1 cellular context compared by ENCODE assay signal in genomic region chr17:70661342-70662222, GRCh38.
TF ChIP-seq lines count a peak whose summit lies in the region.

No MANE protein-coding gene starts in this region.

TF ChIP-seq in HEK293, 187 proteins besides CTCF, POLR2A, EP300 and RAD21 (continued from another document and continues in another):
- TF ChIP-seq, protein P1, sequence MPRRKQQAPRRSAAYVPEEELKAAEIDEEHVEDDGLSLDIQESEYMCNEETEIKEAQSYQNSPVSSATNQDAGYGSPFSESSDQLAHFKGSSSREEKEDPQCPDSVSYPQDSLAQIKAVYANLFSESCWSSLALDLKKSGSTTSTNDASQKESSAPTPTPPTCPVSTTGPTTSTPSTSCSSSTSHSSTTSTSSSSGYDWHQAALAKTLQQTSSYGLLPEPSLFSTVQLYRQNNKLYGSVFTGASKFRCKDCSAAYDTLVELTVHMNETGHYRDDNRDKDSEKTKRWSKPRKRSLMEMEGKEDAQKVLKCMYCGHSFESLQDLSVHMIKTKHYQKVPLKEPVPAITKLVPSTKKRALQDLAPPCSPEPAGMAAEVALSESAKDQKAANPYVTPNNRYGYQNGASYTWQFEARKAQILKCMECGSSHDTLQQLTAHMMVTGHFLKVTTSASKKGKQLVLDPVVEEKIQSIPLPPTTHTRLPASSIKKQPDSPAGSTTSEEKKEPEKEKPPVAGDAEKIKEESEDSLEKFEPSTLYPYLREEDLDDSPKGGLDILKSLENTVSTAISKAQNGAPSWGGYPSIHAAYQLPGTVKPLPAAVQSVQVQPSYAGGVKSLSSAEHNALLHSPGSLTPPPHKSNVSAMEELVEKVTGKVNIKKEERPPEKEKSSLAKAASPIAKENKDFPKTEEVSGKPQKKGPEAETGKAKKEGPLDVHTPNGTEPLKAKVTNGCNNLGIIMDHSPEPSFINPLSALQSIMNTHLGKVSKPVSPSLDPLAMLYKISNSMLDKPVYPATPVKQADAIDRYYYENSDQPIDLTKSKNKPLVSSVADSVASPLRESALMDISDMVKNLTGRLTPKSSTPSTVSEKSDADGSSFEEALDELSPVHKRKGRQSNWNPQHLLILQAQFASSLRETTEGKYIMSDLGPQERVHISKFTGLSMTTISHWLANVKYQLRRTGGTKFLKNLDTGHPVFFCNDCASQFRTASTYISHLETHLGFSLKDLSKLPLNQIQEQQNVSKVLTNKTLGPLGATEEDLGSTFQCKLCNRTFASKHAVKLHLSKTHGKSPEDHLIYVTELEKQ (tag by site-specific recombination; IDR thresholded peaks at IDR 0.05; ENCODE audit: borderline replicate concordance) = peak; percentile 92
- peak; percentile 49; the same call in 1 of the 2 replicates for TF ChIP-seq KLF8 (tag by site-specific recombination; IDR thresholded peaks at IDR 0.05)
- no peak for TF ChIP-seq ZNF211 (tag by site-specific recombination; IDR thresholded peaks at IDR 0.05; ENCODE audit: low read depth)
- no peak for TF ChIP-seq BCL6B (tag by site-specific recombination; IDR thresholded peaks at IDR 0.05)
- 0 out of 2 replicates have a peak, but pooled peaks have one; percentile 73 for TF ChIP-seq ZNF664 (tag by site-specific recombination; IDR thresholded peaks at IDR 0.05)
- TF ChIP-seq ZNF311 (tag by site-specific recombination; IDR thresholded peaks at IDR 0.05; ENCODE audit: borderline replicate concordance) = no peak
- TF ChIP-seq SCRT2 (tag by site-specific recombination; IDR thresholded peaks at IDR 0.05) = peak; percentile 60
- no peak for TF ChIP-seq ZBTB11 (tag by site-specific recombination; conservative IDR thresholded peaks at IDR 0.05; ENCODE audit: low read depth)
- peak; percentile 80 for TF ChIP-seq SP7 (tag by site-specific recombination; IDR thresholded peaks at IDR 0.05)
- peak; percentile 94 for TF ChIP-seq INSM2 (tag by site-specific recombination; IDR thresholded peaks at IDR 0.05)
- TF ChIP-seq ZFP69B (tag by site-specific recombination; IDR thresholded peaks at IDR 0.05) = no peak
- no peak for TF ChIP-seq ZNF302 (tag by site-specific recombination; IDR thresholded peaks at IDR 0.05; ENCODE audit: low read depth)
- TF ChIP-seq ZNF549 (tag by site-specific recombination; IDR thresholded peaks at IDR 0.05) = no peak
- no peak for TF ChIP-seq ZNF280C (tag by site-specific recombination; IDR thresholded peaks at IDR 0.05)
- no peak for TF ChIP-seq ZNF350 (tag by site-specific recombination; IDR thresholded peaks at IDR 0.05)
- TF ChIP-seq ZNF426 (tag by site-specific recombination; IDR thresholded peaks at IDR 0.05) = no peak
- TF ChIP-seq ZNF791 (tag by site-specific recombination; IDR thresholded peaks at IDR 0.05) = no peak
- TF ChIP-seq ZNF677 (tag by site-specific recombination; IDR thresholded peaks at IDR 0.05) = no peak
- no peak for TF ChIP-seq ZNF148 (tag by site-specific recombination; IDR thresholded peaks at IDR 0.05; ENCODE audit: borderline replicate concordance)
- TF ChIP-seq ZNF341 (tag by site-specific recombination; IDR thresholded peaks at IDR 0.05; ENCODE audit: low read depth) = no peak
- peak; percentile 80 for TF ChIP-seq ZNF366 (tag by site-specific recombination; conservative IDR thresholded peaks at IDR 0.05)
- TF ChIP-seq ZNF571 (tag by site-specific recombination; IDR thresholded peaks at IDR 0.05) = no peak
- TF ChIP-seq, protein P2, sequence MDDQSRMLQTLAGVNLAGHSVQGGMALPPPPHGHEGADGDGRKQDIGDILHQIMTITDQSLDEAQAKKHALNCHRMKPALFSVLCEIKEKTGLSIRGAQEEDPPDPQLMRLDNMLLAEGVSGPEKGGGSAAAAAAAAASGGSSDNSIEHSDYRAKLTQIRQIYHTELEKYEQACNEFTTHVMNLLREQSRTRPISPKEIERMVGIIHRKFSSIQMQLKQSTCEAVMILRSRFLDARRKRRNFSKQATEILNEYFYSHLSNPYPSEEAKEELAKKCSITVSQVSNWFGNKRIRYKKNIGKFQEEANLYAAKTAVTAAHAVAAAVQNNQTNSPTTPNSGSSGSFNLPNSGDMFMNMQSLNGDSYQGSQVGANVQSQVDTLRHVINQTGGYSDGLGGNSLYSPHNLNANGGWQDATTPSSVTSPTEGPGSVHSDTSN (CRISPR knock-in tag; IDR thresholded peaks at IDR 0.05) = no peak
- no peak for TF ChIP-seq ZNF544 (tag by site-specific recombination; IDR thresholded peaks at IDR 0.05)
- TF ChIP-seq ZNF133 (tag by site-specific recombination; IDR thresholded peaks at IDR 0.05) = no peak
- TF ChIP-seq REPIN1 (tag by site-specific recombination; IDR thresholded peaks at IDR 0.05; ENCODE audit: low read depth) = no peak
- TF ChIP-seq MZF1 (tag by site-specific recombination; IDR thresholded peaks at IDR 0.05; ENCODE audit: borderline replicate concordance) = 0 out of 2 replicates have a peak, but pooled peaks have one; percentile 13
- TF ChIP-seq ZBTB20 (tag by site-specific recombination; IDR thresholded peaks at IDR 0.05) = 0 out of 2 replicates have a peak, but pooled peaks have one; percentile 19
- no peak for TF ChIP-seq ZNF155 (tag by site-specific recombination; IDR thresholded peaks at IDR 0.05)
- no peak for TF ChIP-seq ZNF354C (tag by site-specific recombination; IDR thresholded peaks at IDR 0.05; ENCODE audit: borderline replicate concordance, low read depth)
- TF ChIP-seq, protein P3, sequence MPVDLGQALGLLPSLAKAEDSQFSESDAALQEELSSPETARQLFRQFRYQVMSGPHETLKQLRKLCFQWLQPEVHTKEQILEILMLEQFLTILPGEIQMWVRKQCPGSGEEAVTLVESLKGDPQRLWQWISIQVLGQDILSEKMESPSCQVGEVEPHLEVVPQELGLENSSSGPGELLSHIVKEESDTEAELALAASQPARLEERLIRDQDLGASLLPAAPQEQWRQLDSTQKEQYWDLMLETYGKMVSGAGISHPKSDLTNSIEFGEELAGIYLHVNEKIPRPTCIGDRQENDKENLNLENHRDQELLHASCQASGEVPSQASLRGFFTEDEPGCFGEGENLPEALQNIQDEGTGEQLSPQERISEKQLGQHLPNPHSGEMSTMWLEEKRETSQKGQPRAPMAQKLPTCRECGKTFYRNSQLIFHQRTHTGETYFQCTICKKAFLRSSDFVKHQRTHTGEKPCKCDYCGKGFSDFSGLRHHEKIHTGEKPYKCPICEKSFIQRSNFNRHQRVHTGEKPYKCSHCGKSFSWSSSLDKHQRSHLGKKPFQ (tag by site-specific recombination; IDR thresholded peaks at IDR 0.05) = peak; percentile 62
- no peak for TF ChIP-seq ZBTB7A (tag by site-specific recombination; IDR thresholded peaks at IDR 0.05; ENCODE audit: low read depth)
- no peak for TF ChIP-seq ZBTB48 (tag by site-specific recombination; IDR thresholded peaks at IDR 0.05)
- TF ChIP-seq MYNN (tag by site-specific recombination; IDR thresholded peaks at IDR 0.05; ENCODE audit: borderline replicate concordance) = no peak
- no peak for TF ChIP-seq ZNF792 (tag by site-specific recombination; IDR thresholded peaks at IDR 0.05)
- TF ChIP-seq ZNF530 (tag by site-specific recombination; IDR thresholded peaks at IDR 0.05; ENCODE audit: low read depth) = no peak
- TF ChIP-seq ZNF473 (tag by site-specific recombination; IDR thresholded peaks at IDR 0.05) = no peak
- no peak for TF ChIP-seq ZNF169 (tag by site-specific recombination; IDR thresholded peaks at IDR 0.05)
- peak; percentile 95 for TF ChIP-seq ZSCAN30 (tag by site-specific recombination; IDR thresholded peaks at IDR 0.05)
- TF ChIP-seq ZNF843 (tag by site-specific recombination; IDR thresholded peaks at IDR 0.05) = peak; percentile 93
- TF ChIP-seq ZNF747 (tag by site-specific recombination; IDR thresholded peaks at IDR 0.05) = no peak
- no peak for TF ChIP-seq GLIS2 (tag by site-specific recombination; IDR thresholded peaks at IDR 0.05)
- TF ChIP-seq ZNF175 (tag by site-specific recombination; IDR thresholded peaks at IDR 0.05) = no peak
- TF ChIP-seq ZNF114 (tag by site-specific recombination; IDR thresholded peaks at IDR 0.05) = no peak
- TF ChIP-seq ZFP41 (tag by site-specific recombination; IDR thresholded peaks at IDR 0.05; ENCODE audit: borderline replicate concordance) = no peak
- TF ChIP-seq ZNF785 (tag by site-specific recombination; IDR thresholded peaks at IDR 0.05) = no peak
- TF ChIP-seq ZNF248 (tag by site-specific recombination; IDR thresholded peaks at IDR 0.05) = no peak
- no peak for TF ChIP-seq SP3 (tag by site-specific recombination; IDR thresholded peaks at IDR 0.05)
- no peak for TF ChIP-seq ZNF16 (tag by site-specific recombination; IDR thresholded peaks at IDR 0.05; ENCODE audit: low read depth)
- TF ChIP-seq ZNF501 (tag by site-specific recombination; IDR thresholded peaks at IDR 0.05) = no peak
